In the genomic region with DNA sequence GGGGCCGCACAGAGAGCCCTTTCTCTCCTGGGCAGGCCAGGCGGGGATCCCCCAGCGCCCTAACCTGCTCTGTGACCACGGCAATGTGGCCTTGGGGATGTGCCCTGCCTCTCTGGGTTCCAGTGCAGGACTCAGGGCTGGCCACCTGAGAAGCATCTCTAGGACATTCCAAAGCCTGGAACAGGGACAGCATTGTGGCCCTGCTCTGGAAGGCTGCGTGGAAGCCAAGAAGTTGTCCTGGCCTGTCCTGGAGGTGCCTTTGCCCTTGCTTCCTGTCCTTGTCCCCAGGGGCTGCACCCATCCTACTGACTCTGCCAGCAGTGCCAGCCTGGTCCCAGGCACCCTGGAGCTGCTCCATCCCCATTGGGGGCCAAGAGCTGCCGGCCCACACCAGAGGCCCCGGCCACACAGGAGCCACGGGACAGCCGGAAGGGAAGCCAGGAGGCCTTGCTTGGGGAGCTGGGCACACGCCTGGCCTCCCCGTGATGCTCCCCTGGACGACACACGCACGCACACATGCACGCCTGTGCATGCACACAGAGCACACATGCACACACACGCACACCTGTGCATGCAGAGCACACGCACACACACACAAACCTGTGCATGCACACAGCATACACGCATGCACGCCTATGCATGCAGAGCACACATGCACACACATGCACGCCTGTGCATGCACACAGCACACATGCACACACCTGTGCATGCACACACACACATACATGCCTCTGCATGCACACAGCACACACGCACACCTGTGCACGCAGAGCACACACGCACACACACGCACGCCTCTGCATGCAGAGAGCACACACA, we compare ENCODE assay signal across 1 cellular context.
TF ChIP-seq lines count a peak whose summit lies in the region.

No MANE protein-coding gene starts in this region.

TF ChIP-seq in HepG2, 621 proteins besides CTCF, POLR2A, EP300 and RAD21:
- TF ChIP-seq ZNF430 (CRISPR knock-in tag; IDR thresholded peaks at IDR 0.05) = no peak
- TF ChIP-seq, protein P1, sequence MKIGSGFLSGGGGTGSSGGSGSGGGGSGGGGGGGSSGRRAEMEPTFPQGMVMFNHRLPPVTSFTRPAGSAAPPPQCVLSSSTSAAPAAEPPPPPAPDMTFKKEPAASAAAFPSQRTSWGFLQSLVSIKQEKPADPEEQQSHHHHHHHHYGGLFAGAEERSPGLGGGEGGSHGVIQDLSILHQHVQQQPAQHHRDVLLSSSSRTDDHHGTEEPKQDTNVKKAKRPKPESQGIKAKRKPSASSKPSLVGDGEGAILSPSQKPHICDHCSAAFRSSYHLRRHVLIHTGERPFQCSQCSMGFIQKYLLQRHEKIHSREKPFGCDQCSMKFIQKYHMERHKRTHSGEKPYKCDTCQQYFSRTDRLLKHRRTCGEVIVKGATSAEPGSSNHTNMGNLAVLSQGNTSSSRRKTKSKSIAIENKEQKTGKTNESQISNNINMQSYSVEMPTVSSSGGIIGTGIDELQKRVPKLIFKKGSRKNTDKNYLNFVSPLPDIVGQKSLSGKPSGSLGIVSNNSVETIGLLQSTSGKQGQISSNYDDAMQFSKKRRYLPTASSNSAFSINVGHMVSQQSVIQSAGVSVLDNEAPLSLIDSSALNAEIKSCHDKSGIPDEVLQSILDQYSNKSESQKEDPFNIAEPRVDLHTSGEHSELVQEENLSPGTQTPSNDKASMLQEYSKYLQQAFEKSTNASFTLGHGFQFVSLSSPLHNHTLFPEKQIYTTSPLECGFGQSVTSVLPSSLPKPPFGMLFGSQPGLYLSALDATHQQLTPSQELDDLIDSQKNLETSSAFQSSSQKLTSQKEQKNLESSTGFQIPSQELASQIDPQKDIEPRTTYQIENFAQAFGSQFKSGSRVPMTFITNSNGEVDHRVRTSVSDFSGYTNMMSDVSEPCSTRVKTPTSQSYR (CRISPR knock-in tag; IDR thresholded peaks at IDR 0.05; ENCODE audit: borderline replicate concordance) = no peak
- no peak for TF ChIP-seq HNRNPK (IDR thresholded peaks at IDR 0.05; ENCODE audit: low read depth, low read length, poor library complexity, severe bottlenecking)
- TF ChIP-seq, protein P2, sequence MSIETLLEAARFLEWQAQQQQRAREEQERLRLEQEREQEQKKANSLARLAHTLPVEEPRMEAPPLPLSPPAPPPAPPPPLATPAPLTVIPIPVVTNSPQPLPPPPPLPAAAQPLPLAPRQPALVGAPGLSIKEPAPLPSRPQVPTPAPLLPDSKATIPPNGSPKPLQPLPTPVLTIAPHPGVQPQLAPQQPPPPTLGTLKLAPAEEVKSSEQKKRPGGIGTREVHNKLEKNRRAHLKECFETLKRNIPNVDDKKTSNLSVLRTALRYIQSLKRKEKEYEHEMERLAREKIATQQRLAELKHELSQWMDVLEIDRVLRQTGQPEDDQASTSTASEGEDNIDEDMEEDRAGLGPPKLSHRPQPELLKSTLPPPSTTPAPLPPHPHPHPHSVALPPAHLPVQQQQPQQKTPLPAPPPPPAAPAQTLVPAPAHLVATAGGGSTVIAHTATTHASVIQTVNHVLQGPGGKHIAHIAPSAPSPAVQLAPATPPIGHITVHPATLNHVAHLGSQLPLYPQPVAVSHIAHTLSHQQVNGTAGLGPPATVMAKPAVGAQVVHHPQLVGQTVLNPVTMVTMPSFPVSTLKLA (IDR thresholded peaks at IDR 0.05) = peak; percentile 66
- no peak for TF ChIP-seq PCBP2 (optimal IDR thresholded peaks at IDR 0.05; ENCODE audit: low read depth, low read length, poor library complexity, severe bottlenecking)
- no peak for TF ChIP-seq MAFK (conservative IDR thresholded peaks at IDR 0.05 in 1 of 2, IDR thresholded peaks at IDR 0.05 in 1 of 2; ENCODE audit: low read length in 2 of 2)
- TF ChIP-seq FOXJ3 (CRISPR knock-in tag; IDR thresholded peaks at IDR 0.05; ENCODE audit: borderline replicate concordance) = no peak
